In genomic region chr11:65027213-65028067, GRCh38 we compare ENCODE assay signal across 8 cellular contexts.
DNase-seq lines count a peak whose midpoint lies in the region; ATAC-seq lines count a peak whose summit lies in the region.

TSS of gene SNX15 (plus strand) at chr11:65027439. CDS start at chr11:65027538, 99 bp downstream.

- no peaks in the 10 kb centered on the region for H3K4me1 ChIP-seq in effector memory CD4-positive, alpha-beta T cell (ENCODE audit: control insufficient read depth, insufficient read depth, low read length, poor library complexity, severe bottlenecking)

- H3K27me3 ChIP-seq in effector memory CD4-positive, alpha-beta T cell (replicated peaks; ENCODE audit: control insufficient read depth, insufficient read depth, low read length, poor library complexity, severe bottlenecking), result no peaks in the 10 kb centered on the region

- peak within 1 kb of the TSS; percentile 47 for H3K27ac ChIP-seq in effector memory CD4-positive, alpha-beta T cell (ENCODE audit: insufficient read depth, low read length, poor library complexity, severe bottlenecking)

- H3K4me3 Mint-ChIP-seq in memory B cell, result peak within 1 kb of the TSS; percentile 82

- H3K27ac Mint-ChIP-seq in memory B cell, result peak within 1 kb of the TSS; percentile 64

- peaks cover 12% of the 10 kb centered on the region for H3K4me1 Mint-ChIP-seq in memory B cell

- H3K4me3 ChIP-seq in effector memory CD4-positive, alpha-beta T cell (ENCODE audit: insufficient read depth, low read depth, low read length, poor library complexity, severe bottlenecking), result peak within 1 kb of the TSS; percentile 29

- H3K36me3 Mint-ChIP-seq in memory B cell, result no peaks in the 10 kb centered on the region

- H3K36me3 ChIP-seq in effector memory CD4-positive, alpha-beta T cell (ENCODE audit: control insufficient read depth, insufficient read depth, low read length), result peaks cover 2% of the 10 kb centered on the region

- DNase-seq in COLO829 (ENCODE audit: low spot score) (peak; percentile 93), HS-5 (ENCODE audit: low read depth) (peak; percentile 93), NK-92 (lab: John Stamatoyannopoulos, UW; ENCODE audit: unreplicated experiment) (peak; percentile 45), memory B cell (ENCODE audit: low spot score in 2 of 2) (peak; percentile 80 to 94)
- peak; percentile 92 for DNase-seq in activated CD8-positive, alpha-beta memory T cell treated with anti-CD3 and anti-CD28 coated beads for 24 hours
- peak; percentile 83 to 88 (median 85) for DNase-seq in effector memory CD4-positive, alpha-beta T cell
- peak; percentile 76 for DNase-seq in stimulated activated CD8-positive, alpha-beta memory T cell treated with anti-CD3 and anti-CD28 coated beads, Interleukin-12 subunit alpha, Interleukin-12 subunit beta, amount 100 ng/mL, for 24 hours (ENCODE audit: extremely low read depth)

- ATAC-seq in GM19468 (IDR thresholded peaks at IDR 0.05; ENCODE audit: extremely low read depth, unreplicated experiment) (peak; percentile 54), memory B cell (ENCODE audit: low read depth) (peak; percentile 87)

- H3K27me3 Mint-ChIP-seq in memory B cell, result no peaks in the 10 kb centered on the region

- H3K9me3 ChIP-seq in effector memory CD4-positive, alpha-beta T cell (ENCODE audit: control insufficient read depth, low read length), result no peaks in the 10 kb centered on the region

- no peaks in the 10 kb centered on the region for H3K9me3 Mint-ChIP-seq in memory B cell

Comparison
In these comparisons a context has a peak if more than half of its experiments do, and no peak if none do; other contexts are left out.
1. Peak in every context shown above with its lines: DNase-seq, ATAC-seq, H3K4me3 ChIP-seq and H3K27ac ChIP-seq.